ENCODE assay signal across 8 cellular contexts in genomic region chr2:231411871-231412615, GRCh38. TPM values are rescaled to one million over a fixed set of nuclear protein-coding genes. Genes with fewer than 3 reads are reported as not detected.
DNase-seq lines count a peak whose midpoint lies in the region; ATAC-seq and TF ChIP-seq lines count a peak whose summit lies in the region.

No MANE protein-coding gene starts in this region.

- intact Hi-C loops in heart right ventricle (cut with DNase I): loop anchor here (1.0 to 10.0 kb wide), 9 partner anchors 115 to 310 kb away; no protein-coding TSS in a partner anchor
- intact Hi-C loops in posterior vena cava (cut with DNase I): loop anchor here in 1 of 2 donors (10.0 kb wide), 2 partner anchors 117 to 307 kb away; no protein-coding TSS in a partner anchor

- no peak overlapping the region for H3K27ac Mint-ChIP-seq in IgD-negative memory B cell
- no peak overlapping the region for H3K27ac Mint-ChIP-seq in activated naive CD8-positive, alpha-beta T cell treated with anti-CD3 and anti-CD28 coated beads for 36 hours

- H3K9me3 Mint-ChIP-seq in IgD-negative memory B cell: peaks cover 0 to 6% (median 4%) of the 10 kb centered on the region in 3 donors
- H3K9me3 Mint-ChIP-seq in activated naive CD8-positive, alpha-beta T cell treated with anti-CD3 and anti-CD28 coated beads for 36 hours: peaks cover 6% of the 10 kb centered on the region

- H3K4me3 ChIP-seq in SK-N-MC (peak overlapping the region; percentile 71), heart right ventricle (peak overlapping the region; percentile 46 to 76 (median 61))

- H3K27ac ChIP-seq in SK-N-MC: no peak overlapping the region
- peak overlapping the region in 3 of 10 donors; percentile 35 to 53 (median 40) for H3K27ac ChIP-seq in heart right ventricle

- H3K9ac ChIP-seq in ES-I3 (ENCODE audit: low read depth, low read length) (peak overlapping the region; percentile 73), SK-N-MC (ENCODE audit: insufficient read length) (no peak overlapping the region)

- no peaks in the 10 kb centered on the region for H3K36me3 Mint-ChIP-seq in IgD-negative memory B cell
- H3K36me3 Mint-ChIP-seq in activated naive CD8-positive, alpha-beta T cell treated with anti-CD3 and anti-CD28 coated beads for 36 hours: peaks cover 9% of the 10 kb centered on the region

- peaks cover 11% of the 10 kb centered on the region for H3K27me3 Mint-ChIP-seq in IgD-negative memory B cell
- H3K27me3 Mint-ChIP-seq in activated naive CD8-positive, alpha-beta T cell treated with anti-CD3 and anti-CD28 coated beads for 36 hours: peaks cover 56% of the 10 kb centered on the region

- H3K27me3 ChIP-seq in heart right ventricle: peaks cover 0 to 43% (median 17%) of the 10 kb centered on the region in 7 donors

- no peaks in the 10 kb centered on the region for H3K36me3 ChIP-seq in ES-I3 (ENCODE audit: insufficient read depth, low read length)
- H3K36me3 ChIP-seq in SK-N-MC (ENCODE audit: insufficient read depth, low read length): no peaks in the 10 kb centered on the region
- no peaks in the 10 kb centered on the region for H3K36me3 ChIP-seq in heart right ventricle

- H3K4me1 ChIP-seq in ES-I3 (ENCODE audit: insufficient read depth, low read length): peaks cover 21% of the 10 kb centered on the region
- peaks cover 0 to 14% (median 12%) of the 10 kb centered on the region in 9 donors for H3K4me1 ChIP-seq in heart right ventricle

- peak; percentile 96 for ATAC-seq in GM21619 (IDR thresholded peaks at IDR 0.05; ENCODE audit: unreplicated experiment)
- ATAC-seq in heart right ventricle: peak; percentile 96 to 100 (median 98)

- 2% methylated on average over 64 of the region's 65 CpGs for WGBS in heart right ventricle, 2 donors

- peak overlapping the region; percentile 65 to 88 (median 74) for H3K4me3 Mint-ChIP-seq in IgD-negative memory B cell
- H3K4me3 Mint-ChIP-seq in activated naive CD8-positive, alpha-beta T cell treated with anti-CD3 and anti-CD28 coated beads for 36 hours: peak overlapping the region; percentile 54

- H3K4me1 Mint-ChIP-seq in IgD-negative memory B cell: peaks cover 2 to 10% (median 3%) of the 10 kb centered on the region in 3 donors
- peaks cover 4% of the 10 kb centered on the region for H3K4me1 Mint-ChIP-seq in activated naive CD8-positive, alpha-beta T cell treated with anti-CD3 and anti-CD28 coated beads for 36 hours

- DNase-seq in SK-N-MC (ENCODE audit: low read depth, low spot score) (no peak), heart right ventricle (peak; percentile 76 to 85), posterior vena cava (ENCODE audit: low spot score) (peak; percentile 96), ureter (ENCODE audit: low spot score) (peak; percentile 86)
- peak; percentile 87 for DNase-seq in activated naive CD8-positive, alpha-beta T cell treated with anti-CD3 and anti-CD28 coated beads for 36 hours

- H3K9me3 ChIP-seq in ES-I3 (ENCODE audit: control insufficient read depth, insufficient read depth, low read length) (0 out of 2 replicates have a peak, but pooled peaks cover 8% of the 10 kb centered on the region), SK-N-MC (ENCODE audit: low read depth, low read length) (no peaks in the 10 kb centered on the region; the same call in 1 of the 2 replicates), heart right ventricle (peaks cover 0 to 14% (median 4%) of the 10 kb centered on the region in 11 donors)

- TF ChIP-seq CTCF in heart right ventricle (IDR thresholded peaks at IDR 0.05): peak; percentile 65 to 94 (median 90)

RNA-seq across cellular contexts. Expression of gene B3GNT7, which starts 16.5 kb away (rescaled TPM):
- 3.3 TPM for polyA plus RNA-seq in IgD-negative memory B cell
- total RNA-seq in activated naive CD8-positive, alpha-beta T cell treated with anti-CD3 and anti-CD28 coated beads for 36 hours: under 1 TPM; 0.14 to 0.25 TPM
- 10 to 100 TPM in 3 of 10 donors, 1 to 10 TPM in 6, under 1 TPM in 1; 0.94 to 61.7 (median 2.7) TPM for total RNA-seq in heart right ventricle
- polyA plus RNA-seq in heart right ventricle: 1 to 10 TPM in 1 of 2 donors, under 1 TPM in 1; 0.72 to 1.8 TPM
- total RNA-seq in posterior vena cava: 1 to 10 TPM; 5.7 to 7.7 TPM
- 2.2 TPM for total RNA-seq in ureter

RNA-seq across cellular contexts. Expression of gene NCL, which starts 52.2 kb away (rescaled TPM):
- polyA plus RNA-seq in IgD-negative memory B cell (523 TPM), heart right ventricle (100 to 1,000 TPM; 127 to 171 TPM)
- 1,000 to 10,000 TPM; 2,049 to 2,118 TPM for total RNA-seq in activated naive CD8-positive, alpha-beta T cell treated with anti-CD3 and anti-CD28 coated beads for 36 hours
- total RNA-seq in heart right ventricle (100 to 1,000 TPM; 237 to 363 (median 308) TPM), posterior vena cava (100 to 1,000 TPM; 341 to 448 TPM), ureter (566 TPM)
